8 cellular contexts compared by ENCODE assay signal in genomic region chr6:131950767-131951575, GRCh38. TPM values are rescaled to one million over a fixed set of nuclear protein-coding genes. Genes with fewer than 3 reads are reported as not detected.
DNase-seq lines count a peak whose midpoint lies in the region; ATAC-seq, FAIRE-seq and TF ChIP-seq lines count a peak whose summit lies in the region.

TSS of gene CCN2 (minus strand) at chr6:131951372. CDS start at chr6:131951172, 200 bp downstream.

- peak; percentile 11 to 20 for ATAC-seq in activated CD4-positive, CD25-positive, alpha-beta regulatory T cell treated with anti-CD3 and anti-CD28 coated beads, Interleukin-2, amount 50 U/mL, for 24 hours
- ATAC-seq in GM12878 (no peak), right cardiac atrium (peak; percentile 85)

- TF ChIP-seq EP300 in GM12878 (IDR thresholded peaks at IDR 0.05; ENCODE audit: borderline replicate concordance in 1 of 2, control insufficient read depth in 1 of 2, low read depth in 2 of 2, low read length in 2 of 2): no peak

- H3K79me2 ChIP-seq in GM12878 (ENCODE audit: control insufficient read depth, insufficient read depth, low read length): no peaks in the 10 kb centered on the region

- peaks cover 0 to 8% of the 10 kb centered on the region in 2 experiments; a peak in 3 of 4 replicates for H3K27me3 ChIP-seq in GM12878 (replicated peaks in 1 of 2; ENCODE audit: control insufficient read depth in 2 of 2, insufficient read depth in 2 of 2, low read length in 1 of 2)
- no peaks in the 10 kb centered on the region for H3K27me3 ChIP-seq in right cardiac atrium (ENCODE audit: control insufficient read depth, insufficient read depth)

- no peak for FAIRE-seq in GM12878 (lab: Jason Lieb, UNC)

- no peaks in the 10 kb centered on the region for H4K20me1 ChIP-seq in GM12878 (ENCODE audit: control insufficient read depth, insufficient read depth)

- POLR2A ChIA-PET in GM12878 (lab: Charles Lee): no interaction called here

- no peak for TF ChIP-seq CTCF in GM12878 (IDR thresholded peaks at IDR 0.05 in 2 of 3, conservative IDR thresholded peaks at IDR 0.05 in 1 of 3; ENCODE audit: control insufficient read depth in 2 of 3, extremely low read depth in 1 of 3, insufficient read depth in 1 of 3, low read depth in 3 of 3, low read length in 3 of 3)

- SMC1A ChIA-PET in GM12878 (lab: Charles Lee; ENCODE audit: uncharacterized antibody, unreplicated experiment): no interaction called here

- no peak within 1 kb of the TSS for H3K9ac ChIP-seq in GM12878 (ENCODE audit: control insufficient read depth, insufficient read depth, low read length)

- no peak within 1 kb of the TSS for H2AFZ ChIP-seq in GM12878 (ENCODE audit: control insufficient read depth, low read depth, low read length)

- H3K9me3 ChIP-seq in GM12878 (replicated peaks; ENCODE audit: control insufficient read depth, insufficient read depth, low read length) (no peaks in the 10 kb centered on the region), right cardiac atrium (ENCODE audit: control insufficient read depth, low read length) (no peaks in the 10 kb centered on the region)

- H3K4me3 ChIP-seq in GM12878: no peak within 1 kb of the TSS
- H3K4me3 ChIP-seq in right cardiac atrium (ENCODE audit: low read length): peak within 1 kb of the TSS; percentile 85

- no TSS peak for BruUV-seq in GM12878 (replicated peaks; lab: Mats Ljungman, UMichigan)

- RAD21 ChIA-PET in GM12878 (lab: Charles Lee; ENCODE audit: unreplicated experiment): no interaction called here

- H3K4me1 ChIP-seq in GM12878 (ENCODE audit: control insufficient read depth, insufficient read depth, low read length): no peaks in the 10 kb centered on the region
- H3K4me1 ChIP-seq in right cardiac atrium (ENCODE audit: control insufficient read depth, insufficient read depth, low read length): no peaks in the 10 kb centered on the region

- H3K4me2 ChIP-seq in GM12878 (ENCODE audit: control insufficient read depth, insufficient read depth): 0 out of 2 replicates have a peak within 1 kb of the TSS, but pooled peaks have one; percentile 9

- no peak for TF ChIP-seq POLR2A in GM12878 (IDR thresholded peaks at IDR 0.05; ENCODE audit: low read depth, low read length)

- H3K27ac ChIP-seq in GM12878 (ENCODE audit: control insufficient read depth, insufficient read depth): no peak within 1 kb of the TSS
- peak within 1 kb of the TSS; percentile 96 for H3K27ac ChIP-seq in right cardiac atrium (ENCODE audit: low read length)

- intact Hi-C loops in GM12878 (cut with micrococcal nuclease; ENCODE audit: unreplicated experiment): no loop called here
- intact Hi-C loops in right cardiac atrium (cut with DNase I): loop anchor here (5.0 to 10.0 kb wide), 3 partner anchors 181 to 204 kb away; no protein-coding TSS in a partner anchor
- intact Hi-C loops in posterior cingulate gyrus (cut with DNase I): loop anchor here (5.0 kb wide), 1 partner anchor 211 kb away; no protein-coding TSS in a partner anchor

- 14% methylated on average over 44 of the region's 97 CpGs for WGBS in GM12878 (ENCODE audit: insufficient coverage, insufficient replicate concordance, low lambda C conversion rate, missing lambda C conversion rate)
- under 1% methylated on average over 97 of the region's 97 CpGs for WGBS in right cardiac atrium

- DNase-seq in activated CD4-positive, CD25-positive, alpha-beta regulatory T cell (lab: John Stamatoyannopoulos, UW): no peak
- DNase-seq in M059J (ENCODE audit: low read depth) (peak; percentile 100), GM12878 (ENCODE audit: low read depth, low spot score) (no peak), right cardiac atrium (peak; percentile 85 to 94 (median 94)), posterior cingulate gyrus (peak in 8 of 10 donors; percentile 17 to 88 (median 45)), AML-193 (lab: John Stamatoyannopoulos, UW) (no peak), NCI-H1092 (lab: John Stamatoyannopoulos, UW) (no peak)

- CTCF ChIA-PET in GM12878 (lab: Yijun Ruan, JAX): interaction anchor here (0.7 kb wide), 1 partner anchor 28 kb away, joined by 3 read pairs; no protein-coding TSS in a partner anchor

- in situ Hi-C loops in GM12878 (cut with MboI): no loop called here

- no peaks in the 10 kb centered on the region for H3K36me3 ChIP-seq in GM12878 (ENCODE audit: control insufficient read depth in 2 of 2, insufficient read depth in 2 of 2, low read length in 1 of 2)

- TF ChIP-seq RAD21 in GM12878 (IDR thresholded peaks at IDR 0.05; ENCODE audit: insufficient read depth, low read depth, low read length): no peak

TF ChIP-seq in GM12878, 131 proteins besides CTCF, POLR2A, EP300 and RAD21:
- no peak for TF ChIP-seq SKIL (IDR thresholded peaks at IDR 0.05; ENCODE audit: low read depth, poor library complexity, severe bottlenecking)
- TF ChIP-seq SUZ12 (IDR thresholded peaks at IDR 0.05; ENCODE audit: unreplicated experiment): peak; percentile 62
TF ChIP-seq in GM12878: peak in this region for 1.

RNA-seq across cellular contexts. Expression of gene CCN2, which starts in this region (rescaled TPM):
- total RNA-seq in M059J (2014; rRNA removed; shearing (Covaris generic)): 44.5 and 76.7 TPM in 2 replicates
- not detected in 2 replicates for total RNA-seq in GM12878 (2013; cell fraction: nucleolus; rRNA removed)
- not detected in 2 replicates for total RNA-seq in GM12878 (2014; rRNA removed)
- not detected in 2 replicates for total RNA-seq in GM12878 (2014; rRNA removed; fragmentation: Illumina TruSeq; extraction: Trizol)
- 0.43 and 0.62 TPM in 2 replicates for total RNA-seq in GM12878 (2021)
- polyA plus RNA-seq in GM12878 (2011; ENCODE audit: low read depth): not detected
- polyA plus RNA-seq in GM12878 (2011; rRNA removed): not detected in 2 replicates
- polyA plus RNA-seq in GM12878 (2011; cell fraction: cytosol; rRNA removed): 0.05 TPM in 1 of 2 replicates, not detected in the other
- polyA plus RNA-seq in GM12878 (2011; cell fraction: nucleus; rRNA removed): not detected in 2 replicates
- polyA plus RNA-seq in GM12878 (2012): not detected in 2 replicates
- polyA plus RNA-seq in GM12878 (2014; fragmentation: Illumina TruSeq; extraction: Trizol): not detected in 2 replicates
- polyA plus RNA-seq in GM12878 (2014; fragmentation: Nextera tagmentation; extraction: Ambion mirVana): not detected
- not detected in 2 replicates for polyA plus RNA-seq in GM12878 (2014; rRNA removed)
- under 1 TPM; 0.26 to 0.44 TPM for polyA plus RNA-seq in GM12878 (2016; fragmentation: Nextera tagmentation; extraction: Ambion mirVana)
- polyA minus RNA-seq in GM12878 (2011; rRNA and poly(A)+ RNA removed): not detected in 2 replicates
- polyA minus RNA-seq in GM12878 (2011; cell fraction: cytosol; rRNA and poly(A)+ RNA removed): not detected in 2 replicates
- polyA minus RNA-seq in GM12878 (2011; cell fraction: nucleus; rRNA and poly(A)+ RNA removed): not detected in 2 replicates
- total RNA-seq in right cardiac atrium: 100 to 1,000 TPM in 1 of 4 donors, 10 to 100 TPM in 3; 35.8 to 602 (median 51.0) TPM
- 134 TPM for polyA plus RNA-seq in right cardiac atrium

Comparison
In these comparisons a context has a peak if more than half of its experiments do, and no peak if none do; other contexts are left out.
1. RNA of gene CCN2 (total RNA-seq): 44.5 to 76.7 TPM in M059J and 35.8 to 602 TPM in right cardiac atrium; 0.43 to 0.62 TPM in GM12878; every median in the first group is over 10 times any median in the second.
2. RNA of gene CCN2 (polyA plus RNA-seq): 134 TPM in right cardiac atrium (single experiment); 0.05 to 0.44 TPM in GM12878; every median in the first group is over 10 times any median in the second.
3. DNase-seq: peak in M059J (single experiment), right cardiac atrium (3 of 3) and posterior cingulate gyrus (8 of 10); none in activated CD4-positive, CD25-positive, alpha-beta regulatory T cell (0 of 4), GM12878 (single experiment), AML-193 (0 of 2) and NCI-H1092 (single experiment).